ENCODE assay signal across 22 cellular contexts in the genomic region with DNA sequence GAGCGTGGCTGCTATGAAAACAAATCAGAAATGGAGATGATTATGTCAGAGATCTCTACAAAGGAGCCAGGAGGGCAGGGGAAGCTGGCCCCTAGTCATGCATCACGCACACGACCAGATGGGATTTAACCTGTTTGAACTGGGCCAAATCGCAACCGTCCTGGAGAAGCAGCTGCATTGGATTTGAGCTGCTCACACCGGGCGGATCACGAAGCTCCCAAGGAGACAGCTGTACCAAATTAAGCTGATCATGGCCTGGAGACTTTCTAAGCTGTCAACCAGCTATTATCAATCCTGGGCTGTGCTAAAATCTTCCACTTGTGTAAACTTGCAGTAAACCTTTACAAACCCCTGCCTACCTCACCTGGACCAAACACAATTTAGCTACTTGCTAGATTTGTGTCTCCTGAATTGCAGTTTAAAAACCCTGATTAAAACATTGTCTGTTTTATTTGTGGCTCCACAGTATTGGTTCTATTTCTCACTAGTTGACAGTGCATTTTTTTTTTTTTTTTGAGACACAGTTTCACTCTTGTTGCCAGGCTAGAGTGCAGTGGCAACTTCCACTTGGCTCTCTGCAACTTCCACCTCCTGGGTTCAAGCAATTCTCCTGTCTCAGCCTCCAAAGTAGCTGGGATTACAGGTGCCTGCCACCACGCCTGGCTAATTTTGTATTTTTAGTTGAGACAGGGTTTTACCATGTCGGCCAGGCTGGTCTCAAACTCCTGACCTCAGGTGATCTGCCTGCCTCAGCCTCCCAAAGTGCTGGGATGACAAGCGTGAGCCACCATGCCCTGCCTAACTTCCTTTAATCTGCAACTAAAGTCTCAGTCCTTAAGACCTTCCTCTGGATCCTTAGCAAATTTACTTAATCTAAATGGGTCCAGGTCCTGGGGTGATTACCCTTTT.
A peak's percentile ranks its signal among the peaks of the same experiment; 100 is the strongest.
DNase-seq lines count a peak whose midpoint lies in the region; ATAC-seq, FAIRE-seq and TF ChIP-seq lines count a peak whose summit lies in the region.
"Had no signal": no experiment of that assay in that cellular context is flagged by ENCODE, and none has a peak within 500 bp of the region (broad histone marks: within the 10 kb centered on the region; RNA-seq: fewer than 3 reads in every experiment).

No MANE protein-coding gene starts in this region.

- no peak overlapping the region for H2BK15ac ChIP-seq in mesenchymal stem cell (ENCODE audit: low read depth, poor library complexity, severe bottlenecking)

- H3K9ac ChIP-seq in MM.1S (ENCODE audit: low read length) (peak overlapping the region; percentile 47), GM12878 (ENCODE audit: control insufficient read depth, insufficient read depth, low read length) (no peak overlapping the region), mesenchymal stem cell (ENCODE audit: low read length) (no peak overlapping the region)

- WGBS in GM12878 (ENCODE audit: insufficient coverage, insufficient replicate concordance, low lambda C conversion rate, missing lambda C conversion rate) = 75% methylated on average over 11 of the region's 11 CpGs
- WGBS in mesenchymal stem cell = 63% methylated on average over 11 of the region's 11 CpGs

- peaks cover 17% of the 10 kb centered on the region for H3F3A ChIP-seq in MM.1S (ENCODE audit: insufficient read depth, low read length)

- H3K4me3 Mint-ChIP-seq in nephron progenitor cell = no peak overlapping the region
- H3K4me3 Mint-ChIP-seq: CD8-positive, alpha-beta memory T cell had no signal

- no peak overlapping the region for H2AK5ac ChIP-seq in mesenchymal stem cell (ENCODE audit: low read length, severe bottlenecking)

- H3K36me3 ChIP-seq in MM.1S (replicated peaks; ENCODE audit: insufficient read depth, low read length) (no peaks in the 10 kb centered on the region), GM12878 (ENCODE audit: control insufficient read depth in 2 of 2, insufficient read depth in 2 of 2, low read length in 1 of 2) (no peaks in the 10 kb centered on the region), mesenchymal stem cell (ENCODE audit: control insufficient read depth in 1 of 2, insufficient read depth in 2 of 2, low read depth in 1 of 2, low read length in 2 of 2) (no peaks in the 10 kb centered on the region)

- H3K27me3 ChIP-seq in MM.1S (replicated peaks; ENCODE audit: insufficient read depth, low read length) (no peaks in the 10 kb centered on the region), GM12878 (replicated peaks in 1 of 2; ENCODE audit: control insufficient read depth in 2 of 2, insufficient read depth in 2 of 2, low read length in 1 of 2) (no peaks in the 10 kb centered on the region), mesenchymal stem cell (ENCODE audit: control insufficient read depth in 1 of 2, insufficient read depth in 1 of 2, low read length in 2 of 2) (peaks cover 0 to 3% of the 10 kb centered on the region in 2 experiments)

- no peak for TF ChIP-seq CTCF in MM.1S (IDR thresholded peaks at IDR 0.05; ENCODE audit: low read length)
- TF ChIP-seq CTCF in GM12878 (IDR thresholded peaks at IDR 0.05 in 2 of 3, conservative IDR thresholded peaks at IDR 0.05 in 1 of 3; ENCODE audit: control insufficient read depth in 2 of 3, extremely low read depth in 1 of 3, insufficient read depth in 1 of 3, low read depth in 3 of 3, low read length in 3 of 3) = no peak
- TF ChIP-seq CTCF in nephron progenitor cell (IDR thresholded peaks at IDR 0.05) = no peak

- no peaks in the 10 kb centered on the region for H3K9me2 ChIP-seq in MM.1S (replicated peaks; ENCODE audit: insufficient read depth, low read length)

- H3K36me3 Mint-ChIP-seq in nephron progenitor cell (ENCODE audit: low read depth) = peaks cover 12% of the 10 kb centered on the region

- H2BK12ac ChIP-seq in mesenchymal stem cell (ENCODE audit: low read length in 2 of 2) = no peak overlapping the region

- TF ChIP-seq POLR2A in GM12891 (IDR thresholded peaks at IDR 0.05; ENCODE audit: low read depth, low read length) = no peak
- no peak for TF ChIP-seq POLR2A in GM12878 (IDR thresholded peaks at IDR 0.05; ENCODE audit: low read depth, low read length)

- H4K91ac ChIP-seq in mesenchymal stem cell (ENCODE audit: low read length) = no peak overlapping the region

- no peaks in the 10 kb centered on the region for H4K20me1 ChIP-seq in MM.1S (ENCODE audit: insufficient read depth, low read length)
- no peaks in the 10 kb centered on the region for H4K20me1 ChIP-seq in GM12878 (ENCODE audit: control insufficient read depth, insufficient read depth)

- H2BK5ac ChIP-seq in mesenchymal stem cell (ENCODE audit: low read depth, low read length, poor library complexity, severe bottlenecking) = no peak overlapping the region

- POLR2A ChIA-PET in GM12878 (lab: Charles Lee) = interaction anchor here (0.7 to 1.4 kb wide), 2 partner anchors 18 to 65 kb away, joined by 3 read pairs; no protein-coding TSS in a partner anchor

- SMC1A ChIA-PET in GM12878 (lab: Charles Lee; ENCODE audit: uncharacterized antibody, unreplicated experiment) = interaction anchor here (0.6 to 2.7 kb wide), 7 partner anchors 11 to 251 kb away, joined by 3 to 14 read pairs (median 4); no protein-coding TSS in a partner anchor

- H3K4me2 ChIP-seq in MM.1S (ENCODE audit: low read depth, low read length) (peak overlapping the region; percentile 71), GM12878 (ENCODE audit: control insufficient read depth, insufficient read depth) (no peak overlapping the region), mesenchymal stem cell (ENCODE audit: low read length, poor library complexity, severe bottlenecking) (no peak overlapping the region)

- H2BK120ac ChIP-seq in mesenchymal stem cell (ENCODE audit: low read depth, low read length) = no peak overlapping the region

- no peak for TF ChIP-seq EP300 in GM12878 (IDR thresholded peaks at IDR 0.05; ENCODE audit: borderline replicate concordance in 1 of 2, control insufficient read depth in 1 of 2, low read depth in 2 of 2, low read length in 2 of 2)

- H3K18ac ChIP-seq in mesenchymal stem cell (ENCODE audit: low read depth in 1 of 2, low read length in 2 of 2) = no peak overlapping the region

- peak; percentile 70 for ATAC-seq in GM12878

- H3K27me3 Mint-ChIP-seq in nephron progenitor cell (ENCODE audit: low read depth, poor library complexity) = peaks cover 7% of the 10 kb centered on the region
- H3K27me3 Mint-ChIP-seq: CD8-positive, alpha-beta memory T cell had no signal

- TF ChIP-seq RAD21 in GM12878 (IDR thresholded peaks at IDR 0.05; ENCODE audit: insufficient read depth, low read depth, low read length) = no peak

- H2AFZ ChIP-seq in MM.1S (ENCODE audit: low read length) = peak overlapping the region; percentile 53
- H2AFZ ChIP-seq in GM12878 (ENCODE audit: control insufficient read depth, low read depth, low read length) = no peak overlapping the region; the same call in 1 of the 2 replicates
- no peak overlapping the region for H2AFZ ChIP-seq in mesenchymal stem cell (ENCODE audit: low read depth, low read length)

- H3K4me3 ChIP-seq in MM.1S (ENCODE audit: low read length) (no peak overlapping the region), GM12878 (no peak overlapping the region), mesenchymal stem cell (ENCODE audit: insufficient read depth in 1 of 2, low read depth in 1 of 2, low read length in 2 of 2) (no peak overlapping the region)

- CTCF ChIA-PET in GM12878 (lab: Yijun Ruan, JAX) = interaction anchor here (0.5 to 0.7 kb wide), 4 partner anchors 18 to 983 kb away, joined by 3 to 6 read pairs (median 4); no protein-coding TSS in a partner anchor

- H3K79me1 ChIP-seq in mesenchymal stem cell (replicated peaks; ENCODE audit: low read length, poor library complexity, severe bottlenecking) = no peaks in the 10 kb centered on the region

- peaks cover 66% of the 10 kb centered on the region for H3K4me1 Mint-ChIP-seq in nephron progenitor cell

- DNase-seq in GM12891 (ENCODE audit: insufficient read length, low spot score) = no peak
- DNase-seq in MM.1S = peak; percentile 78
- DNase-seq in GM12878 (ENCODE audit: low read depth, low spot score) = no peak
- DNase-seq in nephron progenitor cell = no peak
- DNase-seq in activated T-cell treated with anti-CD3 and anti-CD28 coated beads, Interleukin-2, amount 50 U/mL, for 48 hours = no peak
- DNase-seq in NCI-H1417 treated with DMSO at 0.1 percent for 48 hours (lab: John Stamatoyannopoulos, UW) = no peak
- DNase-seq in mesenchymal stem cell = no peak
- DNase-seq in UCSD-AML1 (lab: John Stamatoyannopoulos, UW; ENCODE audit: unreplicated experiment) = no peak
- DNase-seq: ACHN; C1 segment of cervical spinal cord; CD8-positive, alpha-beta memory T cell; DMS79; IMR-90; NCI-H1092; NCI-H146; NCI-H2029 treated with DMSO at 0.1 percent for 48 hours; NCI-H2171; NCI-H69; SHP77; T-helper 1 cell had no signal

- in situ Hi-C loops in GM12878 (cut with MboI) = no loop called here

- no peaks in the 10 kb centered on the region for H3K9me3 ChIP-seq in MM.1S (replicated peaks; ENCODE audit: insufficient read depth, low read length)
- peaks cover 3% of the 10 kb centered on the region; the same call in 1 of the 3 replicates for H3K9me3 ChIP-seq in GM12878 (replicated peaks; ENCODE audit: control insufficient read depth, insufficient read depth, low read length)
- H3K9me3 ChIP-seq in mesenchymal stem cell (ENCODE audit: control insufficient read depth, low read length) = no peaks in the 10 kb centered on the region

- no peak overlapping the region for H3K4ac ChIP-seq in mesenchymal stem cell (ENCODE audit: low read depth in 1 of 2, low read length in 2 of 2)

- no TSS peak for BruUV-seq in GM12878 (replicated peaks; lab: Mats Ljungman, UMichigan)

- no peak overlapping the region for H3K23ac ChIP-seq in mesenchymal stem cell (ENCODE audit: low read length in 2 of 2)

- H3K4me1 ChIP-seq in MM.1S (ENCODE audit: low read length) (peaks cover 33% of the 10 kb centered on the region), GM12878 (ENCODE audit: control insufficient read depth, insufficient read depth, low read length) (peaks cover 18% of the 10 kb centered on the region), mesenchymal stem cell (ENCODE audit: control insufficient read depth, insufficient read depth, low read depth, low read length) (no peaks in the 10 kb centered on the region)

- FAIRE-seq in GM12891 (lab: Jason Lieb, UNC) (peak; percentile 16), GM12878 (lab: Jason Lieb, UNC) (no peak)
- FAIRE-seq: GM18507 had no signal

- H3K79me2 ChIP-seq in MM.1S (ENCODE audit: low read length) (no peaks in the 10 kb centered on the region), GM12878 (ENCODE audit: control insufficient read depth, insufficient read depth, low read length) (no peaks in the 10 kb centered on the region)

- intact Hi-C loops in GM12878 (cut with micrococcal nuclease; ENCODE audit: unreplicated experiment) = no loop called here

- peak overlapping the region; percentile 38 for H3K27ac Mint-ChIP-seq in nephron progenitor cell

- H3K14ac ChIP-seq in mesenchymal stem cell (ENCODE audit: low read length in 2 of 2) = no peak overlapping the region

- peaks cover 33% of the 10 kb centered on the region for H3K9me3 Mint-ChIP-seq in nephron progenitor cell

- H4K8ac ChIP-seq in mesenchymal stem cell (ENCODE audit: low read length) = no peak overlapping the region

- RAD21 ChIA-PET in GM12878 (lab: Charles Lee; ENCODE audit: unreplicated experiment) = interaction anchor here (0.7 to 1.5 kb wide), 4 partner anchors 23 to 234 kb away, joined by 3 to 6 read pairs (median 4); no protein-coding TSS in a partner anchor

- H3K27ac ChIP-seq in MM.1S (ENCODE audit: low read length) = peak overlapping the region; percentile 93
- H3K27ac ChIP-seq in GM12878 (ENCODE audit: control insufficient read depth, insufficient read depth) = no peak overlapping the region
- H3K27ac ChIP-seq in mesenchymal stem cell (ENCODE audit: low read length, poor library complexity, severe bottlenecking) = no peak overlapping the region
- H3K27ac ChIP-seq: HL-60 had no signal
